10 cellular contexts compared by ENCODE assay signal in genomic region chr11:34339149-34340064, GRCh38. TPM values are rescaled to one million over a fixed set of nuclear protein-coding genes. Genes with fewer than 3 reads are reported as not detected.
DNase-seq lines count a peak whose midpoint lies in the region; ATAC-seq and TF ChIP-seq lines count a peak whose summit lies in the region.
"Had no signal": no experiment of that assay in that cellular context is flagged by ENCODE, and none has a peak within 500 bp of the region (broad histone marks: within the 10 kb centered on the region; RNA-seq: fewer than 3 reads in every experiment).

No MANE protein-coding gene starts in this region.

- no peaks in the 10 kb centered on the region for H3K9me3 ChIP-seq in MM.1S (replicated peaks; ENCODE audit: insufficient read depth, low read length)
- no peaks in the 10 kb centered on the region for H3K9me3 ChIP-seq in uterus

- H3K27ac ChIP-seq in MM.1S (ENCODE audit: low read length), result no peak overlapping the region
- no peak overlapping the region for H3K27ac ChIP-seq in uterus
- H3K27ac ChIP-seq: cardiac muscle cell had no signal

- H3K9me3 Mint-ChIP-seq in natural killer cell, result no peaks in the 10 kb centered on the region
- H3K9me3 Mint-ChIP-seq: T-cell had no signal

- H3K4me3 ChIP-seq in MM.1S (ENCODE audit: low read length) (no peak overlapping the region), uterus (no peak overlapping the region)
- H3K4me3 ChIP-seq: cardiac muscle cell had no signal

- peak overlapping the region; percentile 43 to 63 for H3K27ac Mint-ChIP-seq in natural killer cell
- H3K27ac Mint-ChIP-seq: T-cell had no signal

- TF ChIP-seq POLR2A in uterus (IDR thresholded peaks at IDR 0.05), result no peak

- TF ChIP-seq CTCF in natural killer cell (IDR thresholded peaks at IDR 0.05), result no peak
- no peak for TF ChIP-seq CTCF in MM.1S (IDR thresholded peaks at IDR 0.05; ENCODE audit: low read length)
- TF ChIP-seq CTCF in uterus (IDR thresholded peaks at IDR 0.05), result no peak

- no peaks in the 10 kb centered on the region for H3K36me3 Mint-ChIP-seq in natural killer cell
- H3K36me3 Mint-ChIP-seq: T-cell had no signal

- H3K4me3 Mint-ChIP-seq in natural killer cell, result peak overlapping the region; percentile 61
- H3K4me3 Mint-ChIP-seq: T-cell had no signal

- DNase-seq in OCI-M1 (lab: John Stamatoyannopoulos, UW) (peak; percentile 47), natural killer cell (peak; percentile 20), NCI-H226 (no peak), MM.1S (no peak), uterus (no peak)

- H3K4me1 ChIP-seq in MM.1S (ENCODE audit: low read length) (no peaks in the 10 kb centered on the region), uterus (peaks cover 0 to 7% of the 10 kb centered on the region in 2 donors)

- no peaks in the 10 kb centered on the region for H3K79me2 ChIP-seq in MM.1S (ENCODE audit: low read length)

- H2AFZ ChIP-seq in MM.1S (ENCODE audit: low read length), result no peak overlapping the region

- H3K36me3 ChIP-seq in MM.1S (replicated peaks; ENCODE audit: insufficient read depth, low read length) (no peaks in the 10 kb centered on the region), uterus (no peaks in the 10 kb centered on the region)
- H3K36me3 ChIP-seq: cardiac muscle cell had no signal

- H3K27me3 ChIP-seq in MM.1S (replicated peaks; ENCODE audit: insufficient read depth, low read length), result no peaks in the 10 kb centered on the region
- H3K27me3 ChIP-seq in uterus, result no peaks in the 10 kb centered on the region
- H3K27me3 ChIP-seq: cardiac muscle cell had no signal

- peaks cover 0 to 3% of the 10 kb centered on the region in 2 donors for H3K27me3 Mint-ChIP-seq in natural killer cell (ENCODE audit: low read depth in 2 of 2)
- H3K27me3 Mint-ChIP-seq: T-cell had no signal

- H3K4me1 Mint-ChIP-seq in natural killer cell, result peaks cover 19 to 27% of the 10 kb centered on the region in 2 donors
- H3K4me1 Mint-ChIP-seq: T-cell had no signal

- ATAC-seq in GM18873 (IDR thresholded peaks at IDR 0.05; ENCODE audit: low FRiP score, unreplicated experiment), result peak; percentile 56
- ATAC-seq in HG02852 (IDR thresholded peaks at IDR 0.05; ENCODE audit: unreplicated experiment), result peak; percentile 45
- peak; percentile 50 to 92 (median 88) for ATAC-seq in natural killer cell
- no peak for ATAC-seq in HG02571 (IDR thresholded peaks at IDR 0.05; ENCODE audit: unreplicated experiment)
- ATAC-seq: T-cell had no signal

- H4K20me1 ChIP-seq in MM.1S (ENCODE audit: insufficient read depth, low read length), result no peaks in the 10 kb centered on the region

- H3K9me2 ChIP-seq in MM.1S (replicated peaks; ENCODE audit: insufficient read depth, low read length), result no peaks in the 10 kb centered on the region

- no peak overlapping the region for H3K4me2 ChIP-seq in MM.1S (ENCODE audit: low read depth, low read length)

- H3F3A ChIP-seq in MM.1S (ENCODE audit: insufficient read depth, low read length), result no peaks in the 10 kb centered on the region

- intact Hi-C loops in natural killer cell (cut with micrococcal nuclease), result no loop called here
- intact Hi-C loops in uterus (cut with DNase I; ENCODE audit: low total_unique reads), result loop anchor here (10.0 kb wide), 1 partner anchor 75 kb away; no protein-coding TSS in a partner anchor

- no peak overlapping the region for H3K9ac ChIP-seq in MM.1S (ENCODE audit: low read length)

RNA-seq across cellular contexts. Expression of gene ABTB2, which starts 18.4 kb away (rescaled TPM):
- total RNA-seq in natural killer cell, result 1 to 10 TPM in 2 of 3 donors, under 1 TPM in 1; 0.65 to 1.7 (median 1.1) TPM
- 1 to 10 TPM; 2.9 to 8.2 (median 6.6) TPM for total RNA-seq in uterus

Comparison
In these comparisons a context has a peak if more than half of its experiments do, and no peak if none do; other contexts are left out.
1. DNase-seq: peak in OCI-M1 (single experiment) and natural killer cell (single experiment); none in NCI-H226 (single experiment), MM.1S (single experiment) and uterus (0 of 2).